ENCODE assay signal across 11 cellular contexts in genomic region chrX:40420899-40421729, GRCh38.
DNase-seq lines count a peak whose midpoint lies in the region; ATAC-seq, FAIRE-seq and TF ChIP-seq lines count a peak whose summit lies in the region.
"Had no signal": no experiment of that assay in that cellular context is flagged by ENCODE, and none has a peak within 500 bp of the region (broad histone marks: within the 10 kb centered on the region; RNA-seq: fewer than 3 reads in every experiment).

No MANE protein-coding gene starts in this region.

- peak; percentile 73 for DNase-seq in astrocyte of the cerebellum (ENCODE audit: low read depth)
- peak; percentile 76 for DNase-seq in midbrain (lab: John Stamatoyannopoulos, UW)
- no peak for DNase-seq in NCI-H1694 (lab: John Stamatoyannopoulos, UW)
- no peak for DNase-seq in glutamatergic neuron
- no peak for DNase-seq in kidney
- DNase-seq: activated T-cell treated with anti-CD3 and anti-CD28 coated beads, Interleukin-2, amount 50 U/mL, for 4 hours; NCI-H1048 had no signal

- no peaks in the 10 kb centered on the region for H3K9me3 Mint-ChIP-seq in glutamatergic neuron (ENCODE audit: unreplicated experiment)
- H3K9me3 Mint-ChIP-seq: activated T-cell treated with anti-CD3 and anti-CD28 coated beads, Interleukin-2, amount 50 U/mL, for 4 hours had no signal

- H3K4me3 ChIP-seq in astrocyte of the cerebellum (ENCODE audit: low read depth, low read length) (no peak overlapping the region), kidney (ENCODE audit: low read length in 2 of 2) (no peak overlapping the region)

- H3K27me3 Mint-ChIP-seq in glutamatergic neuron (ENCODE audit: unreplicated experiment), result no peaks in the 10 kb centered on the region

- no peaks in the 10 kb centered on the region for H3K4me1 ChIP-seq in kidney (ENCODE audit: control insufficient read depth in 1 of 2, insufficient read depth in 1 of 2, low read depth in 1 of 2, low read length in 2 of 2)

- no peaks in the 10 kb centered on the region for H3K36me3 ChIP-seq in kidney (ENCODE audit: control insufficient read depth in 1 of 2, insufficient read depth in 2 of 2, low read length in 2 of 2)

- no peak for FAIRE-seq in kidney (lab: Jason Lieb, UNC)
- FAIRE-seq: endothelial cell of umbilical vein had no signal

- TF ChIP-seq CTCF in astrocyte of the cerebellum (IDR thresholded peaks at IDR 0.05; ENCODE audit: low read depth, low read length, missing control alignments) (no peak), glutamatergic neuron (IDR thresholded peaks at IDR 0.05; ENCODE audit: partially characterized antibody, unreplicated experiment) (no peak), kidney (IDR thresholded peaks at IDR 0.05; ENCODE audit: borderline replicate concordance, extremely low read depth, insufficient read depth) (no peak)

- in situ Hi-C loops in astrocyte of the cerebellum (cut with HindIII; ENCODE audit: low sequenced_read_pairs), result no loop called here

- ATAC-seq in GM18502 (IDR thresholded peaks at IDR 0.05; ENCODE audit: poor library complexity, unreplicated experiment), result peak; percentile 53
- peak; percentile 74 for ATAC-seq in HG03060 (IDR thresholded peaks at IDR 0.05; ENCODE audit: low read depth, unreplicated experiment)
- ATAC-seq in HG02678 (IDR thresholded peaks at IDR 0.05; ENCODE audit: unreplicated experiment), result no peak
- ATAC-seq: activated T-cell treated with anti-CD3 and anti-CD28 coated beads, Interleukin-2, amount 50 U/mL, for 4 hours had no signal

- intact Hi-C loops in kidney (cut with DNase I), result no loop called here

- no peak overlapping the region for H3K4me3 Mint-ChIP-seq in glutamatergic neuron (ENCODE audit: unreplicated experiment)
- H3K4me3 Mint-ChIP-seq: activated T-cell treated with anti-CD3 and anti-CD28 coated beads, Interleukin-2, amount 50 U/mL, for 4 hours had no signal

- H3K27ac ChIP-seq in kidney (ENCODE audit: low read depth in 2 of 2, low read length in 2 of 2), result no peak overlapping the region

- H3K9ac ChIP-seq in kidney (ENCODE audit: low read length in 2 of 2), result no peak overlapping the region

- no peaks in the 10 kb centered on the region for H3K9me3 ChIP-seq in kidney (ENCODE audit: control insufficient read depth in 1 of 2, low read length in 2 of 2)

- no peaks in the 10 kb centered on the region for H3K36me3 Mint-ChIP-seq in glutamatergic neuron (ENCODE audit: unreplicated experiment)

- H3K4me1 Mint-ChIP-seq in glutamatergic neuron (ENCODE audit: low read depth, unreplicated experiment), result peaks cover 1% of the 10 kb centered on the region

- H3K27ac Mint-ChIP-seq in glutamatergic neuron (ENCODE audit: unreplicated experiment), result no peak overlapping the region

Comparison
In these comparisons a context has a peak if more than half of its experiments do, and no peak if none do; other contexts are left out.
1. DNase-seq: peak in astrocyte of the cerebellum (single experiment) and midbrain (single experiment); none in NCI-H1694 (single experiment), glutamatergic neuron (single experiment) and kidney (single experiment).